8 cellular contexts compared by ENCODE assay signal in genomic region chr16:29995330-29995910, GRCh38. TPM values are rescaled to one million over a fixed set of nuclear protein-coding genes. Genes with fewer than 3 reads are reported as not detected.
DNase-seq lines count a peak whose midpoint lies in the region; ATAC-seq and TF ChIP-seq lines count a peak whose summit lies in the region.

HIRIP3 (minus strand) TSS chr16:29995617; CDS start chr16:29995605, 12 bp downstream.

- peak within 1 kb of the TSS; percentile 79 for H3K27ac ChIP-seq in IMR-90 (ENCODE audit: insufficient read depth, low read length)
- H3K27ac ChIP-seq in OCI-LY7 (ENCODE audit: low read depth, low read length, poor library complexity, severe bottlenecking): peak within 1 kb of the TSS; percentile 90

- H3K4ac ChIP-seq in IMR-90 (ENCODE audit: low read depth, low read length): peak within 1 kb of the TSS; percentile 99

- H3K9me3 ChIP-seq in IMR-90 (ENCODE audit: control insufficient read depth, insufficient read depth, low read length): no peaks in the 10 kb centered on the region
- no peaks in the 10 kb centered on the region for H3K9me3 ChIP-seq in OCI-LY7 (ENCODE audit: low read length)

- TF ChIP-seq CTCF in IMR-90 (conservative IDR thresholded peaks at IDR 0.05; ENCODE audit: low read depth, low read length) (no peak), OCI-LY7 (conservative IDR thresholded peaks at IDR 0.05; ENCODE audit: low read length) (no peak), epithelial cell of esophagus (IDR thresholded peaks at IDR 0.05; ENCODE audit: insufficient read depth, low read depth, low read length, missing control alignments) (no peak)

- H2AFZ ChIP-seq in IMR-90 (replicated peaks; ENCODE audit: low read length, poor library complexity) (peak within 1 kb of the TSS; percentile 99), OCI-LY7 (ENCODE audit: low read length) (peak within 1 kb of the TSS; percentile 75)

- H4K20me1 ChIP-seq in IMR-90 (ENCODE audit: insufficient read depth, low read length): no peaks in the 10 kb centered on the region
- H4K20me1 ChIP-seq in OCI-LY7 (ENCODE audit: insufficient read depth, low read length): no peaks in the 10 kb centered on the region

- ATAC-seq in GM21515 (IDR thresholded peaks at IDR 0.05; ENCODE audit: unreplicated experiment) (peak; percentile 46), IMR-90 (ENCODE audit: low read depth) (peak; percentile 67)

- peaks cover 7% of the 10 kb centered on the region; the same call in 1 of the 2 replicates for H3K9me1 ChIP-seq in IMR-90 (ENCODE audit: insufficient read depth, low read length)

- H3K23ac ChIP-seq in IMR-90 (ENCODE audit: low read depth, low read length): peak within 1 kb of the TSS; percentile 98

- peak within 1 kb of the TSS; percentile 65 for H3K4me3 ChIP-seq in IMR-90 (ENCODE audit: insufficient read depth, low read depth, low read length)
- H3K4me3 ChIP-seq in OCI-LY7 (ENCODE audit: low read depth, low read length, poor library complexity, severe bottlenecking): peak within 1 kb of the TSS; percentile 85
- H3K4me3 ChIP-seq in epithelial cell of esophagus (ENCODE audit: low read length): peak within 1 kb of the TSS; percentile 84

- peak within 1 kb of the TSS; percentile 97 for H2AK5ac ChIP-seq in IMR-90 (ENCODE audit: low read depth, low read length)

- H2BK20ac ChIP-seq in IMR-90 (ENCODE audit: low read depth, low read length): peak within 1 kb of the TSS; percentile 37; the same call in 1 of the 2 replicates

- intact Hi-C loops in IMR-90 (cut with micrococcal nuclease) (loop anchor here (2.0 to 5.0 kb wide), 2 partner anchors 68 to 133 kb away; partner anchors contain the start of genes CDIPT and KCTD13), OCI-LY7 (cut with micrococcal nuclease; ENCODE audit: unreplicated experiment) (loop anchor here (5.0 to 10.0 kb wide), 2 partner anchors 188 to 379 kb away; partner anchors contain the start of genes MAZ, MYL11 and TBC1D10B)

- H3K9ac ChIP-seq in IMR-90 (ENCODE audit: low read depth, low read length): peak within 1 kb of the TSS; percentile 85

- peak within 1 kb of the TSS; percentile 90; the same call in 1 of the 3 replicates for H2BK15ac ChIP-seq in IMR-90 (ENCODE audit: low read depth, low read length)

- CTCF ChIA-PET in IMR-90 (lab: Yijun Ruan, JAX): interaction anchor here (1.7 kb wide), 1 partner anchor 180 kb away, joined by 4 read pairs; the partner anchor contains the start of gene PAGR1
- CTCF ChIA-PET in OCI-LY7 (lab: Charles Lee; ENCODE audit: unreplicated experiment): interaction anchor here (0.6 to 1.2 kb wide), 2 partner anchors 37 to 293 kb away, joined by 4 read pairs; no protein-coding TSS in a partner anchor

- no peak for TF ChIP-seq POLR2A in IMR-90 (IDR thresholded peaks at IDR 0.05; ENCODE audit: low read depth, low read length)

- peaks cover 17% of the 10 kb centered on the region for H3K36me3 ChIP-seq in IMR-90 (ENCODE audit: control insufficient read depth, insufficient read depth, low read length)
- peaks cover 57% of the 10 kb centered on the region for H3K36me3 ChIP-seq in OCI-LY7 (ENCODE audit: insufficient read depth, low read length)

- in situ Hi-C loops in IMR-90 (cut with MboI; ENCODE audit: low sequenced_read_pairs): no loop called here

- H3K79me1 ChIP-seq in IMR-90 (ENCODE audit: low read depth in 1 of 2, low read length in 2 of 2): peaks cover 16 to 48% of the 10 kb centered on the region in 2 experiments; a peak in 3 of 4 replicates

- peak within 1 kb of the TSS; percentile 99 for H3K14ac ChIP-seq in IMR-90 (replicated peaks; ENCODE audit: low read depth, low read length)

- H2BK5ac ChIP-seq in IMR-90 (ENCODE audit: low read depth, low read length, poor library complexity, severe bottlenecking): peak within 1 kb of the TSS; percentile 82

- H3K18ac ChIP-seq in IMR-90 (ENCODE audit: low read depth, low read length): peak within 1 kb of the TSS; percentile 32

- H4K91ac ChIP-seq in IMR-90 (ENCODE audit: insufficient read depth, low read depth, low read length): peak within 1 kb of the TSS; percentile 99

- 3% methylated on average over 36 of the region's 53 CpGs; no CpG with 5 or more reads in 1 of the 2 experiments for WGBS in IMR-90 (ENCODE audit: extremely low coverage in 2 of 2, insufficient read length in 1 of 2), 2 experiments

- H3K79me2 ChIP-seq in OCI-LY7 (ENCODE audit: insufficient read depth, low read depth, low read length): peaks cover 12% of the 10 kb centered on the region; the same call in 1 of the 2 replicates

- peak within 1 kb of the TSS; percentile 95 for H3K4me2 ChIP-seq in IMR-90 (ENCODE audit: low read depth, low read length)
- peak within 1 kb of the TSS; percentile 88 for H3K4me2 ChIP-seq in OCI-LY7 (ENCODE audit: low read length)

- peak within 1 kb of the TSS; percentile 98 for H2AK9ac ChIP-seq in IMR-90 (replicated peaks; ENCODE audit: low read depth, low read length, poor library complexity)

- POLR2A ChIA-PET in IMR-90 (lab: Charles Lee; ENCODE audit: unreplicated experiment) (interaction anchor here (0.6 kb wide), 1 partner anchor 10 kb away, joined by 5 read pairs; no protein-coding TSS in a partner anchor), OCI-LY7 (lab: Charles Lee) (interaction anchor here (0.6 to 2.9 kb wide), 9 partner anchors 16 to 333 kb away, joined by 3 to 11 read pairs (median 4); partner anchors contain the start of genes KCTD13, KIF22, MAZ and SPN)

- H3K4me1 ChIP-seq in IMR-90 (ENCODE audit: control insufficient read depth, insufficient read depth, low read length) (peaks cover 8% of the 10 kb centered on the region), OCI-LY7 (ENCODE audit: insufficient read depth, low read length, poor library complexity, severe bottlenecking) (peaks cover 27% of the 10 kb centered on the region)

- peak within 1 kb of the TSS; percentile 100 for H3K56ac ChIP-seq in IMR-90 (ENCODE audit: extremely low read depth, insufficient read depth, low read length)

- no peaks in the 10 kb centered on the region for H3K27me3 ChIP-seq in IMR-90 (ENCODE audit: control insufficient read depth, insufficient read depth, low read length)

- dilution Hi-C loops in IMR-90 (cut with HindIII; ENCODE audit: low sequenced_read_pairs, unreplicated experiment): no loop called here

- peak; percentile 94 for DNase-seq in DMS 273 (lab: John Stamatoyannopoulos, UW; ENCODE audit: unreplicated experiment)
- peak; percentile 64 for DNase-seq in IMR-90
- peak; percentile 92 for DNase-seq in OCI-LY7 (ENCODE audit: low spot score)
- peak; percentile 83 for DNase-seq in activated T-cell treated with anti-CD3 and anti-CD28 coated beads for 24 hours (ENCODE audit: low read depth)
- peak; percentile 76 for DNase-seq in epithelial cell of esophagus (ENCODE audit: low read depth)
- peak; percentile 87 for DNase-seq in mucosa of gallbladder (ENCODE audit: low spot score)
- peak; percentile 63 to 66 for DNase-seq in stimulated activated CD8-positive, alpha-beta memory T cell treated with anti-CD3 and anti-CD28 coated beads, Interleukin-4, amount 100 ng/mL, for 4 hours (ENCODE audit: low read depth in 2 of 2, low spot score in 1 of 2)

- H4K5ac ChIP-seq in IMR-90 (ENCODE audit: low read depth, low read length): peak within 1 kb of the TSS; percentile 69

- BruUV-seq in IMR-90 (replicated peaks; lab: Mats Ljungman, UMichigan) (TSS peak; percentile 70), OCI-LY7 (replicated peaks; lab: Mats Ljungman, UMichigan) (no TSS peak)

- H3K9me2 ChIP-seq in OCI-LY7 (ENCODE audit: insufficient read depth, low read length): no peaks in the 10 kb centered on the region

- TF ChIP-seq RAD21 in IMR-90 (IDR thresholded peaks at IDR 0.05; ENCODE audit: low read length): no peak

- H2BK120ac ChIP-seq in IMR-90 (ENCODE audit: low read depth, low read length): peak within 1 kb of the TSS; percentile 88

- H4K8ac ChIP-seq in IMR-90 (ENCODE audit: low read depth in 2 of 2, low read length in 2 of 2): peak within 1 kb of the TSS; percentile 93 to 100

TF ChIP-seq in IMR-90, 13 proteins besides CTCF, POLR2A, EP300 and RAD21:
- no peak for TF ChIP-seq RFX5 (IDR thresholded peaks at IDR 0.05; ENCODE audit: low read depth, low read length)
- peak; percentile 98 for TF ChIP-seq MXI1 (IDR thresholded peaks at IDR 0.05; ENCODE audit: borderline replicate concordance, low read depth, low read length)
- peak; percentile 59; the same call in 1 of the 2 replicates for TF ChIP-seq USF2 (IDR thresholded peaks at IDR 0.05; ENCODE audit: low read depth, low read length)
- no peak for TF ChIP-seq SMC3 (IDR thresholded peaks at IDR 0.05; ENCODE audit: low read depth, low read length)

RNA-seq across cellular contexts. Expression of gene HIRIP3, which starts in this region (rescaled TPM):
- 5.0 and 5.8 TPM in 2 replicates for total RNA-seq in IMR-90 (2012; rRNA removed)
- polyA plus RNA-seq in IMR-90 (2012; rRNA removed): 10.5 and 13.7 TPM in 2 replicates
- 10.9 and 18.2 TPM in 2 replicates for polyA plus RNA-seq in IMR-90 (2012; cell fraction: cytosol; rRNA removed)
- 4.6 and 5.7 TPM in 2 replicates for polyA plus RNA-seq in IMR-90 (2012; cell fraction: nucleus; rRNA removed; ENCODE audit: low replicate concordance)
- total RNA-seq in OCI-LY7 (2014; rRNA removed; shearing (Covaris generic)): 54.4 and 60.4 TPM in 2 replicates
- 43.2 and 52.3 TPM in 2 replicates for total RNA-seq in OCI-LY7 (2022)
- total RNA-seq in mucosa of gallbladder: 16.3 TPM

Comparison
In these comparisons a context has a peak if more than half of its experiments do, and no peak if none do; other contexts are left out.
1. Peak in every context shown above with its lines: DNase-seq, ATAC-seq, H3K4me3 ChIP-seq and H3K27ac ChIP-seq.